In genomic region chr1:210597555-210598134, GRCh38 we compare ENCODE assay signal across 8 cellular contexts.
A peak's percentile ranks its signal among the peaks of the same experiment; 100 is the strongest.
DNase-seq lines count a peak whose midpoint lies in the region; ATAC-seq and TF ChIP-seq lines count a peak whose summit lies in the region.

No MANE protein-coding gene starts in this region.

- CTCF ChIA-PET in PC-3 (lab: Charles Lee): interaction anchor here (0.6 kb wide), 1 partner anchor 1970 kb away, joined by 3 read pairs; no protein-coding TSS in a partner anchor

- H4K20me1 ChIP-seq in PC-3 (ENCODE audit: low read length): no peaks in the 10 kb centered on the region

- H3K4me1 ChIP-seq in PC-3 (ENCODE audit: insufficient read depth, low read length) (peaks cover 23% of the 10 kb centered on the region), foreskin keratinocyte (peaks cover 12% of the 10 kb centered on the region)
- H3K4me1 ChIP-seq in effector memory CD4-positive, alpha-beta T cell (ENCODE audit: control insufficient read depth, insufficient read depth, low read length, poor library complexity, severe bottlenecking): no peaks in the 10 kb centered on the region

- H3K27ac ChIP-seq in PC-3 (ENCODE audit: low read length) (peak overlapping the region; percentile 87), foreskin keratinocyte (peak overlapping the region; percentile 20), caudate nucleus (ENCODE audit: low read depth, low read length) (no peak overlapping the region)
- no peak overlapping the region for H3K27ac ChIP-seq in effector memory CD4-positive, alpha-beta T cell (ENCODE audit: insufficient read depth, low read length, poor library complexity, severe bottlenecking)

- no peaks in the 10 kb centered on the region for H3K79me2 ChIP-seq in PC-3 (ENCODE audit: low read length)

- TF ChIP-seq CTCF in PC-3 (conservative IDR thresholded peaks at IDR 0.05; ENCODE audit: low read depth, low read length) (no peak), foreskin keratinocyte (conservative IDR thresholded peaks at IDR 0.05) (no peak)

- H3K4me2 ChIP-seq in PC-3 (ENCODE audit: low read length): peak overlapping the region; percentile 65

- DNase-seq in ELR (ENCODE audit: low read depth) (peak; percentile 94), PC-3 (peak; percentile 89), foreskin keratinocyte (peak; percentile 91 to 94), activated T-cell treated with anti-CD3 and anti-CD28 coated beads for 4 hours (no peak), caudate nucleus (lab: John Stamatoyannopoulos, UW) (no peak), mesenteric fat pad (ENCODE audit: low spot score) (no peak)
- no peak for DNase-seq in effector memory CD4-positive, alpha-beta T cell

- H2AFZ ChIP-seq in PC-3 (ENCODE audit: low read length): peak overlapping the region; percentile 33; the same call in 1 of the 2 replicates

- no peaks in the 10 kb centered on the region for H3F3A ChIP-seq in PC-3 (ENCODE audit: low read length, unreplicated experiment)

- peak; percentile 93 for ATAC-seq in HG02588 (IDR thresholded peaks at IDR 0.05; ENCODE audit: unreplicated experiment)
- ATAC-seq in PC-3: peak; percentile 93
- peak; percentile 99 for ATAC-seq in foreskin keratinocyte

- no peaks in the 10 kb centered on the region for H3K36me3 ChIP-seq in PC-3 (ENCODE audit: low read depth, low read length)
- H3K36me3 ChIP-seq in effector memory CD4-positive, alpha-beta T cell (ENCODE audit: control insufficient read depth, insufficient read depth, low read length): no peaks in the 10 kb centered on the region

- no peak overlapping the region for H3K9ac ChIP-seq in PC-3 (ENCODE audit: low read length)

- no peaks in the 10 kb centered on the region for H3K27me3 ChIP-seq in PC-3 (ENCODE audit: low read length)
- H3K27me3 ChIP-seq in foreskin keratinocyte: no peaks in the 10 kb centered on the region
- H3K27me3 ChIP-seq in effector memory CD4-positive, alpha-beta T cell (replicated peaks; ENCODE audit: control insufficient read depth, insufficient read depth, low read length, poor library complexity, severe bottlenecking): no peaks in the 10 kb centered on the region

- no peaks in the 10 kb centered on the region for H3K9me2 ChIP-seq in PC-3 (replicated peaks; ENCODE audit: low read length)

- H3K4me3 ChIP-seq in PC-3 (ENCODE audit: low read length): no peak overlapping the region
- H3K4me3 ChIP-seq in effector memory CD4-positive, alpha-beta T cell (ENCODE audit: insufficient read depth, low read depth, low read length, poor library complexity, severe bottlenecking): no peak overlapping the region

- intact Hi-C loops in PC-3 (cut with micrococcal nuclease): loop anchor here (5.0 kb wide), 1 partner anchor 535 kb away; the partner anchor contains the start of gene KCNH1

- H3K9me3 ChIP-seq in PC-3 (ENCODE audit: low read length): no peaks in the 10 kb centered on the region
- H3K9me3 ChIP-seq in effector memory CD4-positive, alpha-beta T cell (ENCODE audit: control insufficient read depth, low read length): no peaks in the 10 kb centered on the region

- no TSS peak for BruUV-seq in PC-3 (replicated peaks; lab: Mats Ljungman, UMichigan)

- POLR2A ChIA-PET in PC-3 (lab: Charles Lee; ENCODE audit: unreplicated experiment): no interaction called here

Comparison
In these comparisons a context has a peak if more than half of its experiments do, and no peak if none do; other contexts are left out.
1. DNase-seq: peak in ELR (single experiment), PC-3 (single experiment) and foreskin keratinocyte (2 of 2); none in activated T-cell treated with anti-CD3 and anti-CD28 coated beads for 4 hours (single experiment), caudate nucleus (0 of 61), effector memory CD4-positive, alpha-beta T cell (0 of 3) and mesenteric fat pad (single experiment).
2. H3K27ac ChIP-seq: peak in PC-3 (single experiment) and foreskin keratinocyte (single experiment); none in caudate nucleus (single experiment) and effector memory CD4-positive, alpha-beta T cell (single experiment).
3. Peak in every context shown above with its lines, with median percentiles within 50 percentile points of each other: ATAC-seq.